In the genomic region with DNA sequence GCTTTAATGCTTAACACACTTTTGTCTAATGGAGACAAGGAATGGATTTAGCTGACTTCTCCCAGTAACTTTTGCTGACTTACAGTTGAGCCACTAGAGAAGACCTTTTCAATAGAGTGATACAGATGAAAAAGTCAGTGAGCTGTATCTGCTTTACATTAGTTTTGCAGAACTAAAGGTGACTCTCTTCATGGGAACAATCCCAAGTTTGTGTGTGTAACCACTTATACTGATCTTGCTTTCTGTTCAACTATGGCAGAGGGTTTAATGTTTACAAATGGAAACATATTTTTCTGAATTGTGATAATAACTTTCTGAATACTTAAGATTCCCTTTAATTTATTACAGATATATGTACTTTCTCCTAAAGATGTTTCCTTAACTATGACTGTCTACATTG, we compare ENCODE assay signal across 18 cellular contexts.
DNase-seq lines count a peak whose midpoint lies in the region; ATAC-seq and TF ChIP-seq lines count a peak whose summit lies in the region.
"Had no signal": no experiment of that assay in that cellular context is flagged by ENCODE, and none has a peak within 500 bp of the region (broad histone marks: within the 10 kb centered on the region; RNA-seq: fewer than 3 reads in every experiment).

No MANE protein-coding gene starts in this region.

- ATAC-seq in HG02571 (IDR thresholded peaks at IDR 0.05; ENCODE audit: unreplicated experiment), result no peak
- ATAC-seq: GM23338 had no signal

- H3K27ac ChIP-seq in brain microvascular endothelial cell (peak overlapping the region; percentile 95), neural progenitor cell (no peak overlapping the region)
- H3K27ac ChIP-seq: KMS-11, Peyer's patch had no signal

- H3K4me2 ChIP-seq in skeletal muscle satellite cell (ENCODE audit: low read length) (peak overlapping the region; percentile 9), neural progenitor cell (no peak overlapping the region)
- H3K4me2 ChIP-seq: GM23338, KMS-11 had no signal

- H3K27me3 ChIP-seq in brain microvascular endothelial cell (replicated peaks), result no peaks in the 10 kb centered on the region
- H3K27me3 ChIP-seq in skeletal muscle satellite cell (ENCODE audit: control insufficient read depth, insufficient read depth, low read length), result no peaks in the 10 kb centered on the region
- no peaks in the 10 kb centered on the region for H3K27me3 ChIP-seq in neural progenitor cell
- no peaks in the 10 kb centered on the region for H3K27me3 ChIP-seq in H7 (ENCODE audit: control insufficient read depth, insufficient read depth, low read length)
- H3K27me3 ChIP-seq: Peyer's patch had no signal

- H2AFZ ChIP-seq in neural progenitor cell (replicated peaks), result no peak overlapping the region
- H2AFZ ChIP-seq: GM23338 had no signal

- no peaks in the 10 kb centered on the region for H4K20me1 ChIP-seq in neural progenitor cell (ENCODE audit: low read depth)

- H3K36me3 Mint-ChIP-seq in neural progenitor cell, result peaks cover 13% of the 10 kb centered on the region

- H3K36me3 ChIP-seq in brain microvascular endothelial cell (replicated peaks) (no peaks in the 10 kb centered on the region), skeletal muscle satellite cell (ENCODE audit: insufficient read depth, low read length) (no peaks in the 10 kb centered on the region), neural progenitor cell (no peaks in the 10 kb centered on the region), H7 (replicated peaks; ENCODE audit: control insufficient read depth, insufficient read depth, low read length) (no peaks in the 10 kb centered on the region)
- H3K36me3 ChIP-seq: Peyer's patch had no signal

- in situ Hi-C loops in brain microvascular endothelial cell (cut with HindIII; ENCODE audit: low pct_ligation_motif_present, low sequenced_read_pairs), result no loop called here

- TF ChIP-seq CTCF in brain microvascular endothelial cell (IDR thresholded peaks at IDR 0.05; ENCODE audit: low read depth, low read length, missing control alignments) (no peak), fibroblast of the aortic adventitia (IDR thresholded peaks at IDR 0.05; ENCODE audit: insufficient read depth, low read length) (no peak), neural progenitor cell (IDR thresholded peaks at IDR 0.05) (no peak)

- H3K4me3 ChIP-seq in brain microvascular endothelial cell (ENCODE audit: low read depth, low read length) (no peak overlapping the region), fibroblast of the aortic adventitia (ENCODE audit: low read depth, low read length) (no peak overlapping the region), skeletal muscle satellite cell (ENCODE audit: low read length) (no peak overlapping the region), neural progenitor cell (no peak overlapping the region), H7 (ENCODE audit: insufficient read depth, low read depth, low read length) (no peak overlapping the region)
- H3K4me3 ChIP-seq: GM23338, Peyer's patch had no signal

- H3K27me3 Mint-ChIP-seq in neural progenitor cell (ENCODE audit: insufficient read depth, low read depth), result peaks cover 5% of the 10 kb centered on the region

- H3K9me3 ChIP-seq in skeletal muscle satellite cell (replicated peaks; ENCODE audit: low read length) (no peaks in the 10 kb centered on the region), neural progenitor cell (ENCODE audit: low read depth) (no peaks in the 10 kb centered on the region)
- H3K9me3 ChIP-seq: Peyer's patch had no signal

- no peaks in the 10 kb centered on the region for H3F3A ChIP-seq in neural progenitor cell (ENCODE audit: low read depth)

- no peaks in the 10 kb centered on the region for H3K79me2 ChIP-seq in neural progenitor cell (ENCODE audit: low read depth)

- no peak overlapping the region for H3K4me3 Mint-ChIP-seq in neural progenitor cell
- H3K4me3 Mint-ChIP-seq: CD14-positive monocyte, GM23338 had no signal

- H3K9ac ChIP-seq in skeletal muscle satellite cell (ENCODE audit: low read depth, low read length) (peak overlapping the region; percentile 66), neural progenitor cell (no peak overlapping the region)
- H3K9ac ChIP-seq: KMS-11 had no signal

- H3K4me1 ChIP-seq in skeletal muscle satellite cell (ENCODE audit: control insufficient read depth, insufficient read depth, low read length), result peaks cover 47% of the 10 kb centered on the region
- no peaks in the 10 kb centered on the region for H3K4me1 ChIP-seq in neural progenitor cell
- H3K4me1 ChIP-seq: Peyer's patch had no signal

- DNase-seq in EH (ENCODE audit: low read depth) (peak; percentile 44), brain microvascular endothelial cell (no peak), fibroblast of the aortic adventitia (ENCODE audit: low read depth) (peak; percentile 62), neural progenitor cell (ENCODE audit: low spot score) (no peak), H7 (no peak), NCI-H2196 treated with DMSO at 0.1 percent for 48 hours (lab: John Stamatoyannopoulos, UW; ENCODE audit: unreplicated experiment) (no peak)
- DNase-seq: COR-L47, MM.1S, NCI-H2029, NCI-H2171 treated with DMSO at 0.1 percent for 48 hours, NCI-H510A, Peyer's patch, Right ventricle myocardium superior had no signal

- H3K27ac Mint-ChIP-seq in neural progenitor cell, result no peak overlapping the region
- H3K27ac Mint-ChIP-seq: GM23338 had no signal

- peaks cover 15% of the 10 kb centered on the region for H3K4me1 Mint-ChIP-seq in neural progenitor cell
- H3K4me1 Mint-ChIP-seq: CD14-positive monocyte, GM23338 had no signal

- H3K9me3 Mint-ChIP-seq in neural progenitor cell, result peaks cover 8% of the 10 kb centered on the region
- H3K9me3 Mint-ChIP-seq: GM23338 had no signal

Comparison
In these comparisons a context has a peak if more than half of its experiments do, and no peak if none do; other contexts are left out.
1. DNase-seq: peak in EH (single experiment) and fibroblast of the aortic adventitia (single experiment); none in brain microvascular endothelial cell (single experiment), neural progenitor cell (single experiment), H7 (single experiment) and NCI-H2196 treated with DMSO at 0.1 percent for 48 hours (single experiment).